Comparison of ENCODE assay signal across 1 cellular context in genomic region chr2:190318931-190319556, GRCh38.
TF ChIP-seq lines count a peak whose summit lies in the region.

No MANE protein-coding gene starts in this region.

TF ChIP-seq in GM12878, 131 proteins besides CTCF, POLR2A, EP300 and RAD21 (continued from another document):
- TF ChIP-seq, protein P1, sequence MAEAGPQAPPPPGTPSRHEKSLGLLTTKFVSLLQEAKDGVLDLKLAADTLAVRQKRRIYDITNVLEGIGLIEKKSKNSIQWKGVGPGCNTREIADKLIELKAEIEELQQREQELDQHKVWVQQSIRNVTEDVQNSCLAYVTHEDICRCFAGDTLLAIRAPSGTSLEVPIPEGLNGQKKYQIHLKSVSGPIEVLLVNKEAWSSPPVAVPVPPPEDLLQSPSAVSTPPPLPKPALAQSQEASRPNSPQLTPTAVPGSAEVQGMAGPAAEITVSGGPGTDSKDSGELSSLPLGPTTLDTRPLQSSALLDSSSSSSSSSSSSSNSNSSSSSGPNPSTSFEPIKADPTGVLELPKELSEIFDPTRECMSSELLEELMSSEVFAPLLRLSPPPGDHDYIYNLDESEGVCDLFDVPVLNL (IDR thresholded peaks at IDR 0.05; ENCODE audit: low read depth, low read length), result no peak
- TF ChIP-seq TARDBP (IDR thresholded peaks at IDR 0.05; ENCODE audit: borderline replicate concordance) (no peak), CHD1 (IDR thresholded peaks at IDR 0.05; ENCODE audit: low read depth, low read length) (no peak), YBX1 (IDR thresholded peaks at IDR 0.05) (no peak), ZNF687 (IDR thresholded peaks at IDR 0.05) (no peak), NFYA (IDR thresholded peaks at IDR 0.05; ENCODE audit: borderline replicate concordance, low read depth, low read length) (no peak), EGR1 (IDR thresholded peaks at IDR 0.05; ENCODE audit: borderline replicate concordance in 1 of 2, low read depth in 2 of 2, low read length in 2 of 2) (no peak), ZBTB4 (CRISPR knock-in tag; IDR thresholded peaks at IDR 0.05) (no peak), BCLAF1 (IDR thresholded peaks at IDR 0.05) (no peak), PBX3 (IDR thresholded peaks at IDR 0.05; ENCODE audit: insufficient replicate concordance, low read depth, low read length) (no peak)
- TF ChIP-seq, protein P2, sequence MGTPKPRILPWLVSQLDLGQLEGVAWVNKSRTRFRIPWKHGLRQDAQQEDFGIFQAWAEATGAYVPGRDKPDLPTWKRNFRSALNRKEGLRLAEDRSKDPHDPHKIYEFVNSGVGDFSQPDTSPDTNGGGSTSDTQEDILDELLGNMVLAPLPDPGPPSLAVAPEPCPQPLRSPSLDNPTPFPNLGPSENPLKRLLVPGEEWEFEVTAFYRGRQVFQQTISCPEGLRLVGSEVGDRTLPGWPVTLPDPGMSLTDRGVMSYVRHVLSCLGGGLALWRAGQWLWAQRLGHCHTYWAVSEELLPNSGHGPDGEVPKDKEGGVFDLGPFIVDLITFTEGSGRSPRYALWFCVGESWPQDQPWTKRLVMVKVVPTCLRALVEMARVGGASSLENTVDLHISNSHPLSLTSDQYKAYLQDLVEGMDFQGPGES (IDR thresholded peaks at IDR 0.05), result no peak
- TF ChIP-seq, protein P3, sequence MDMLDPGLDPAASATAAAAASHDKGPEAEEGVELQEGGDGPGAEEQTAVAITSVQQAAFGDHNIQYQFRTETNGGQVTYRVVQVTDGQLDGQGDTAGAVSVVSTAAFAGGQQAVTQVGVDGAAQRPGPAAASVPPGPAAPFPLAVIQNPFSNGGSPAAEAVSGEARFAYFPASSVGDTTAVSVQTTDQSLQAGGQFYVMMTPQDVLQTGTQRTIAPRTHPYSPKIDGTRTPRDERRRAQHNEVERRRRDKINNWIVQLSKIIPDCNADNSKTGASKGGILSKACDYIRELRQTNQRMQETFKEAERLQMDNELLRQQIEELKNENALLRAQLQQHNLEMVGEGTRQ (IDR thresholded peaks at IDR 0.05; ENCODE audit: borderline replicate concordance, low read depth, low read length), result no peak
